In genomic region chr16:31141489-31142108, GRCh38 we compare ENCODE assay signal across 1 cellular context.
TF ChIP-seq lines count a peak whose summit lies in the region.

No MANE protein-coding gene starts in this region.

TF ChIP-seq in HCT116, 20 proteins besides CTCF, POLR2A, EP300 and RAD21 (continued from another document):
- TF ChIP-seq TCF7L2 (IDR thresholded peaks at IDR 0.05; ENCODE audit: borderline replicate concordance, extremely low read depth, insufficient read depth, insufficient read length), result no peak
- no peak for TF ChIP-seq ATF3 (IDR thresholded peaks at IDR 0.05)
- TF ChIP-seq EZH2phosphoT487 (IDR thresholded peaks at IDR 0.05; ENCODE audit: borderline replicate concordance), result no peak
- no peak for TF ChIP-seq EZH2 (IDR thresholded peaks at IDR 0.05)
- no peak for TF ChIP-seq CBX3 (IDR thresholded peaks at IDR 0.05; ENCODE audit: low read depth)
- TF ChIP-seq ZFX (IDR thresholded peaks at IDR 0.05), result no peak
- TF ChIP-seq ELF1 (IDR thresholded peaks at IDR 0.05; ENCODE audit: borderline replicate concordance, low read depth), result no peak
- no peak for TF ChIP-seq CEBPB (IDR thresholded peaks at IDR 0.05; ENCODE audit: low read depth)
- no peak for TF ChIP-seq JUND (IDR thresholded peaks at IDR 0.05)
TF ChIP-seq in HCT116: peak in this region for 0.
